Comparison of ENCODE assay signal across 21 cellular contexts in the genomic region with DNA sequence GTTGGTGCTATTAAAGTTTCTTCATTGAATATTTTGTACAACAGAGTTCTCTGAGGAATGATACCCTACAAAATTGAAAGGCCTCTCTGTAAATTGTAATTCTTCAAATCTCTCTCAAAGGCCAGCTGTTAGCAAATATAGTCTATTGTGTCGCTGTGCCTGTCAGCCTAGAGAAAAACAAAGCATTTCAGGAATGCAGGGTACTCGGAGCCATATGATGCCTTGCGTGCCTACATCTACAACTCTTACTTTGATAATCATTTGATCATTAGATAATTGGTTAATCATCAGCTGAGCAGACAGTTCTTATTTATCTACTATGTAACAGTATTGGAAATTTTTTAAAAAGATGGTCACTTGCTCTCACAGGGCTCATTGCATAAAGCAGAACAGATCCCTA.
DNase-seq lines count a peak whose midpoint lies in the region; ATAC-seq and TF ChIP-seq lines count a peak whose summit lies in the region.
"Had no signal": no experiment of that assay in that cellular context is flagged by ENCODE, and none has a peak within 500 bp of the region (broad histone marks: within the 10 kb centered on the region; RNA-seq: fewer than 3 reads in every experiment).

No MANE protein-coding gene starts in this region.

- H3K9ac ChIP-seq in neuronal stem cell (ENCODE audit: low read depth, low read length, poor library complexity) (no peak overlapping the region), mammary epithelial cell (ENCODE audit: insufficient read depth, low read length) (no peak overlapping the region)
- H3K9ac ChIP-seq: BLaER1 had no signal

- H3K4ac ChIP-seq in neuronal stem cell (ENCODE audit: low read length) = no peak overlapping the region

- no peak for ATAC-seq in left cardiac atrium
- ATAC-seq: CD8-positive, alpha-beta T cell; GM12878; K562 had no signal

- no peak for TF ChIP-seq CTCF in mammary epithelial cell (conservative IDR thresholded peaks at IDR 0.05 in 1 of 2, IDR thresholded peaks at IDR 0.05 in 1 of 2; ENCODE audit: extremely low read depth in 1 of 2, insufficient read depth in 1 of 2, low read depth in 1 of 2, low read length in 2 of 2)

- no peak overlapping the region for H2BK12ac ChIP-seq in neuronal stem cell (ENCODE audit: low read length)

- DNase-seq in Ammon's horn (ENCODE audit: low spot score) (peak; percentile 6), dermis blood vessel endothelial cell (peak; percentile 67), left kidney (ENCODE audit: low read depth, low spot score) (peak; percentile 2), neuronal stem cell (ENCODE audit: low spot score) (peak; percentile 3), T-helper 1 cell (no peak), mammary epithelial cell (no peak), MG63 (no peak), left cardiac atrium (no peak)
- DNase-seq: Calu3; CD8-positive, alpha-beta T cell; HCEC 1CT; NCI-H1105; NCI-H1694 treated with DMSO at 0.1 percent for 48 hours; NCI-H2107; NCI-H510A treated with DMSO at 0.1 percent for 48 hours; NCI-H82; OCI-M1; SHP77 had no signal

- H3K9me3 ChIP-seq in neuronal stem cell (replicated peaks in 1 of 2; ENCODE audit: control insufficient read depth in 2 of 2, insufficient read depth in 1 of 2, low read depth in 1 of 2, low read length in 2 of 2) = no peaks in the 10 kb centered on the region
- no peaks in the 10 kb centered on the region for H3K9me3 ChIP-seq in mammary epithelial cell (replicated peaks; ENCODE audit: insufficient read depth, low read length)
- no peaks in the 10 kb centered on the region for H3K9me3 ChIP-seq in MG63

- intact Hi-C loops in mammary epithelial cell (cut with micrococcal nuclease) (no loop called here), left cardiac atrium (cut with DNase I) (no loop called here)

- H3K4me1 ChIP-seq in neuronal stem cell (ENCODE audit: control insufficient read depth in 2 of 2, insufficient read depth in 1 of 2, low read depth in 1 of 2, low read length in 2 of 2) (peaks cover 0 to 2% of the 10 kb centered on the region in 2 donors), mammary epithelial cell (ENCODE audit: insufficient read depth, low read length) (peaks cover 6% of the 10 kb centered on the region)
- H3K4me1 ChIP-seq: BLaER1 had no signal

- H3K79me1 ChIP-seq in neuronal stem cell (ENCODE audit: low read depth, low read length) = no peaks in the 10 kb centered on the region

- in situ Hi-C loops in mammary epithelial cell (cut with MboI; ENCODE audit: low sequenced_read_pairs in 2 of 2) = no loop called here

- no peak overlapping the region for H3K23ac ChIP-seq in neuronal stem cell (ENCODE audit: low read depth, low read length, poor library complexity)

- H2BK15ac ChIP-seq in neuronal stem cell (ENCODE audit: low read length) = no peak overlapping the region

- H4K8ac ChIP-seq in neuronal stem cell (ENCODE audit: low read depth, low read length) = no peak overlapping the region

- dilution Hi-C loops in mammary epithelial cell (cut with HindIII; ENCODE audit: low sequenced_read_pairs) = no loop called here

- no CpG with 5 or more reads among the region's 3 CpGs for WGBS in neuronal stem cell (ENCODE audit: extremely low coverage in 2 of 2, insufficient read length in 2 of 2, insufficient replicate concordance in 1 of 2), 2 donors
- WGBS in mammary epithelial cell (ENCODE audit: low coverage, missing lambda C conversion rate) = 95% methylated on average over 3 of the region's 3 CpGs

- no peaks in the 10 kb centered on the region for H3K79me2 ChIP-seq in mammary epithelial cell (ENCODE audit: insufficient read depth, low read length)

- H2AK5ac ChIP-seq in neuronal stem cell (ENCODE audit: low read depth, low read length) = no peak overlapping the region

- H2AFZ ChIP-seq in neuronal stem cell (ENCODE audit: low read length) (no peak overlapping the region), mammary epithelial cell (ENCODE audit: low read depth, low read length) (no peak overlapping the region)

- no peaks in the 10 kb centered on the region for H4K20me1 ChIP-seq in mammary epithelial cell (ENCODE audit: insufficient read depth, low read length)
- H4K20me1 ChIP-seq: BLaER1 had no signal

- H2BK120ac ChIP-seq in neuronal stem cell (ENCODE audit: low read depth, low read length) = no peak overlapping the region

- no peak overlapping the region for H4K91ac ChIP-seq in neuronal stem cell (ENCODE audit: low read depth, low read length, poor library complexity)

- CTCF ChIA-PET in mammary epithelial cell (lab: Charles Lee; ENCODE audit: low non-redundant PET) = no interaction called here

- H3K4me3 ChIP-seq in neuronal stem cell (ENCODE audit: low read length in 2 of 2) (no peak overlapping the region), mammary epithelial cell (replicated peaks in 1 of 3; ENCODE audit: insufficient read depth in 1 of 3, low read depth in 2 of 3, low read length in 3 of 3) (no peak overlapping the region), MG63 (no peak overlapping the region)
- H3K4me3 ChIP-seq: BLaER1, GM12878, K562 had no signal

- H3K27me3 ChIP-seq in neuronal stem cell (ENCODE audit: control insufficient read depth in 3 of 3, insufficient read depth in 3 of 3, low read depth in 1 of 3, low read length in 3 of 3) (no peaks in the 10 kb centered on the region), mammary epithelial cell (ENCODE audit: insufficient read depth, low read length) (no peaks in the 10 kb centered on the region), MG63 (no peaks in the 10 kb centered on the region)
- H3K27me3 ChIP-seq: BLaER1 had no signal

- H3K18ac ChIP-seq in neuronal stem cell (ENCODE audit: low read length) = no peak overlapping the region

- no peak overlapping the region for H2BK5ac ChIP-seq in neuronal stem cell (ENCODE audit: low read length)

- BruUV-seq in mammary epithelial cell (replicated peaks; lab: Mats Ljungman, UMichigan) = no TSS peak

- H3K4me2 ChIP-seq in neuronal stem cell (ENCODE audit: insufficient read depth, low read length, poor library complexity, severe bottlenecking) (no peak overlapping the region), mammary epithelial cell (ENCODE audit: insufficient read depth, low read depth, low read length) (no peak overlapping the region)
- H3K4me2 ChIP-seq: BLaER1 had no signal

- H3K36me3 ChIP-seq in neuronal stem cell (replicated peaks in 1 of 2; ENCODE audit: control insufficient read depth in 2 of 2, insufficient read depth in 2 of 2, low read length in 2 of 2) (peaks cover 2 to 67% of the 10 kb centered on the region in 2 donors), mammary epithelial cell (ENCODE audit: insufficient read depth, low read length) (peaks cover 4% of the 10 kb centered on the region), MG63 (peaks cover 54% of the 10 kb centered on the region)

- no peak overlapping the region for H3K14ac ChIP-seq in neuronal stem cell (ENCODE audit: low read length)

- H3K27ac ChIP-seq in neuronal stem cell (replicated peaks; ENCODE audit: low read length) (no peak overlapping the region), mammary epithelial cell (ENCODE audit: insufficient read depth, low read depth, low read length) (no peak overlapping the region)
- H3K27ac ChIP-seq: BLaER1 had no signal

Comparison
In these comparisons a context has a peak if more than half of its experiments do, and no peak if none do; other contexts are left out.
1. DNase-seq: peak in Ammon's horn (single experiment), dermis blood vessel endothelial cell (single experiment), left kidney (single experiment) and neuronal stem cell (single experiment); none in T-helper 1 cell (0 of 5), mammary epithelial cell (single experiment), MG63 (single experiment) and left cardiac atrium (single experiment).